Comparison of ENCODE assay signal across 25 cellular contexts in the genomic region with DNA sequence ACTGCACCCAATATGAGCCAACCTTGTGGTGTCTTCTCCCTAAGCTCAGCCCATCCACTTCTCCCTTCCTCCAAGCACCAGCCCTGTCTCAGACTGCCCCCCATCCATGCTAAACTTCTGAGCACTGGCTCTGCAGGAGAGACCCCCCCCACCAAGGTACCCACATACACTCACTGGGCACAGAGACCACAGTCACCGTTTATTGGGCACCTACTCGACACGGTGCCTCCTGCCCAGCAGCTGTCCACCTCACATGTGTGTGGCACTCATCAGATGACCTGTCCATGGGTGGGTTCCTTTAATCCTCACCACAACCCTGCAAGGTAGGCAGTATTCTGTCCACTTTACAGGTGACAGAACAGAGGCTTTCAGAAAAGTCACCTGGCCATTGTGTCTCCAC.
"Had no signal": no experiment of that assay in that cellular context is flagged by ENCODE, and none has a peak within 500 bp of the region (broad histone marks: within the 10 kb centered on the region; RNA-seq: fewer than 3 reads in every experiment).

No MANE protein-coding gene starts in this region.

- H3K36me3 Mint-ChIP-seq: brain had no signal

- H3K4me3 Mint-ChIP-seq: activated CD4-positive, alpha-beta T cell treated with anti-CD3 and anti-CD28 coated beads, Interleukin-2, amount 10 ng/mL, durations not matched to agents 24 days and 14 days; activated naive CD4-positive, alpha-beta T cell treated with anti-CD3 and anti-CD28 coated beads, Interleukin-2, amount 50 U/mL, for 24 hours; activated T-helper 1 cell treated with anti-CD3 and anti-CD28 coated beads, Interleukin-12 subunit alpha, Interleukin-12 subunit beta, Interleukin-2, Interleukin-4 antibody, amounts not matched to agents 30 ng/mL and 10 ng/mL and 1 ng/mL, durations not matched to agents 14 hours and 24 hours and 36 hours; brain; T-helper 1 cell treated with Interleukin-12 subunit alpha and Interleukin-12 subunit beta and Interleukin-4 antibody, amounts not matched to agents 30 μg/mL and 1 μg/mL, for 36 hours had no signal

- H3K9me3 ChIP-seq: Peyer's patch, SJCRH30, SK-N-SH had no signal

- H3K36me3 ChIP-seq: cardiac muscle cell, Peyer's patch, SJCRH30 had no signal

- H3K27me3 Mint-ChIP-seq: activated naive CD4-positive, alpha-beta T cell treated with anti-CD3 and anti-CD28 coated beads, Interleukin-2, amount 50 U/mL, for 24 hours had no signal

- H3K27me3 ChIP-seq: Peyer's patch, SJCRH30 had no signal

- H3K27ac Mint-ChIP-seq: activated CD4-positive, alpha-beta T cell treated with anti-CD3 and anti-CD28 coated beads, Interleukin-2, amount 10 ng/mL, durations not matched to agents 24 days and 14 days; activated naive CD4-positive, alpha-beta T cell treated with anti-CD3 and anti-CD28 coated beads, Interleukin-2, amount 50 U/mL, for 24 hours; activated T-helper 1 cell treated with anti-CD3 and anti-CD28 coated beads, Interleukin-12 subunit alpha, Interleukin-12 subunit beta, Interleukin-2, Interleukin-4 antibody, amounts not matched to agents 30 ng/mL and 10 ng/mL and 1 ng/mL, durations not matched to agents 14 hours and 24 hours and 36 hours; brain; T-helper 1 cell treated with Interleukin-12 subunit alpha and Interleukin-12 subunit beta and Interleukin-4 antibody, amounts not matched to agents 30 μg/mL and 1 μg/mL, for 36 hours had no signal

- DNase-seq: activated CD4-positive, alpha-beta T cell treated with anti-CD3 and anti-CD28 coated beads for 1 hour; activated CD4-positive, alpha-beta T cell treated with anti-CD3 and anti-CD28 coated beads, Interleukin-2, amount 10 ng/mL, durations not matched to agents 24 days and 14 days; activated CD4-positive, alpha-beta T cell treated with anti-CD3 and anti-CD28 coated beads, Interleukin-2, amount 50 U/mL, for 48 hours; activated effector memory CD4-positive, alpha-beta T cell treated with Interleukin-2 at 50 U/mL for 16 hours; activated naive CD4-positive, alpha-beta T cell; amygdala; Karpas-422; MM.1S; NCI-H1105 treated with DMSO at 0.1 percent for 48 hours; NCI-H1436 treated with DMSO at 0.1 percent for 48 hours; NCI-H187 treated with DMSO at 0.1 percent for 48 hours; NCI-H2081 treated with DMSO at 0.1 percent for 48 hours; NCI-H446; Right ventricle myocardium superior; SK-N-SH; SW 1271 had no signal

- H3K9me3 Mint-ChIP-seq: activated CD4-positive, alpha-beta T cell treated with anti-CD3 and anti-CD28 coated beads, Interleukin-2, amount 10 ng/mL, durations not matched to agents 24 days and 14 days; activated naive CD4-positive, alpha-beta T cell treated with anti-CD3 and anti-CD28 coated beads, Interleukin-2, amount 50 U/mL, for 24 hours; activated T-helper 1 cell treated with anti-CD3 and anti-CD28 coated beads, Interleukin-12 subunit alpha, Interleukin-12 subunit beta, Interleukin-2, Interleukin-4 antibody, amounts not matched to agents 30 ng/mL and 10 ng/mL and 1 ng/mL, durations not matched to agents 14 hours and 24 hours and 36 hours; brain; T-helper 1 cell treated with Interleukin-12 subunit alpha and Interleukin-12 subunit beta and Interleukin-4 antibody, amounts not matched to agents 30 μg/mL and 1 μg/mL, for 36 hours had no signal

- H3K27ac ChIP-seq: cardiac muscle cell, Peyer's patch, RWPE1, SJCRH30 had no signal

- H3K4me3 ChIP-seq: cardiac muscle cell, K562, Peyer's patch, SJCRH30 had no signal
